In the genomic region with DNA sequence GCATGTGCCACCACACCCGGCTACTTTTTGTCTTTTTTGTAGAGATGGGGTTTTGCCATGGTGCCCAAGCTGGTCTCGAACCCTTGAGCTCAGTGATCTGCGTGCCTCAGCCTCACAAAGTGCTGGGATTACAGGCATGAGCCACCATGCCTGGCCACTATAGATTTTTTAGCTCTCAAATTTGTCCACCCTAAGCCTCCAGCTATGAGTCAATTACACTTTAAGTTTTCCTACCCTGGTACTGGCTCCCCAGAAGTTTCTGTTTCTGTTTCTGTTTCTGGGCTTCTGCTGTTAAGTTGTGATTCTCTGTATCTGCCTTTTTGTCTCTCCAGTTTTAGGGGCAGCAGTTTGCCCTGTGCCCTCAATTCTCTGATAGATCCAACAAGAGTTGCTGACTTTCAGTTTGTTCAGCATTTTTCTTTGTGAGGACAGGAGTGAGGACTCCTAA, we compare ENCODE assay signal across 1 cellular context.
TF ChIP-seq lines count a peak whose summit lies in the region.

No MANE protein-coding gene starts in this region.

TF ChIP-seq in GM12878, 131 proteins besides CTCF, POLR2A, EP300 and RAD21 (continued from another document and continues in another):
- TF ChIP-seq, protein P1, sequence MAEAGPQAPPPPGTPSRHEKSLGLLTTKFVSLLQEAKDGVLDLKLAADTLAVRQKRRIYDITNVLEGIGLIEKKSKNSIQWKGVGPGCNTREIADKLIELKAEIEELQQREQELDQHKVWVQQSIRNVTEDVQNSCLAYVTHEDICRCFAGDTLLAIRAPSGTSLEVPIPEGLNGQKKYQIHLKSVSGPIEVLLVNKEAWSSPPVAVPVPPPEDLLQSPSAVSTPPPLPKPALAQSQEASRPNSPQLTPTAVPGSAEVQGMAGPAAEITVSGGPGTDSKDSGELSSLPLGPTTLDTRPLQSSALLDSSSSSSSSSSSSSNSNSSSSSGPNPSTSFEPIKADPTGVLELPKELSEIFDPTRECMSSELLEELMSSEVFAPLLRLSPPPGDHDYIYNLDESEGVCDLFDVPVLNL (IDR thresholded peaks at IDR 0.05; ENCODE audit: low read depth, low read length): no peak
- TF ChIP-seq PML (IDR thresholded peaks at IDR 0.05; ENCODE audit: low read length) (no peak), SRF (IDR thresholded peaks at IDR 0.05; ENCODE audit: low read depth in 2 of 2, low read length in 2 of 2) (no peak), PAX5 (IDR thresholded peaks at IDR 0.05; ENCODE audit: borderline replicate concordance, low read depth, low read length) (no peak), ATF7 (IDR thresholded peaks at IDR 0.05; ENCODE audit: low read depth) (peak; percentile 34; the same call in 1 of the 2 replicates), STAT3 (IDR thresholded peaks at IDR 0.05; ENCODE audit: low read depth, low read length) (no peak), NFXL1 (IDR thresholded peaks at IDR 0.05; ENCODE audit: borderline replicate concordance) (no peak), SREBF2 (IDR thresholded peaks at IDR 0.05; ENCODE audit: low read length) (no peak), BMI1 (IDR thresholded peaks at IDR 0.05; ENCODE audit: borderline replicate concordance) (no peak), DPF2 (IDR thresholded peaks at IDR 0.05) (peak; percentile 63), MYC (IDR thresholded peaks at IDR 0.05; ENCODE audit: insufficient read depth, insufficient read length, insufficient replicate concordance, low read length, severe bottlenecking) (no peak), SMARCA5 (IDR thresholded peaks at IDR 0.05) (no peak), ZNF384 (IDR thresholded peaks at IDR 0.05; ENCODE audit: borderline replicate concordance, low read depth, low read length) (no peak), HDAC2 (IDR thresholded peaks at IDR 0.05) (no peak), ZNF622 (IDR thresholded peaks at IDR 0.05) (no peak), EED (IDR thresholded peaks at IDR 0.05; ENCODE audit: low read depth) (peak; percentile 52), WRNIP1 (IDR thresholded peaks at IDR 0.05; ENCODE audit: borderline replicate concordance, low read depth, low read length) (no peak), BHLHE40 (IDR thresholded peaks at IDR 0.05; ENCODE audit: borderline replicate concordance in 1 of 2, low read depth in 2 of 2, low read length in 1 of 2) (peak in 1 of 2 experiments; percentile 28; a peak in 1 of 4 replicates), CBFB (IDR thresholded peaks at IDR 0.05; ENCODE audit: low read depth) (no peak), SIN3A (IDR thresholded peaks at IDR 0.05; ENCODE audit: low read depth, low read length) (no peak), ZNF24 (IDR thresholded peaks at IDR 0.05) (no peak), NR2C2 (IDR thresholded peaks at IDR 0.05; ENCODE audit: borderline replicate concordance, control insufficient read depth, insufficient read length, low read depth) (no peak), MTA2 (IDR thresholded peaks at IDR 0.05; ENCODE audit: low read depth) (peak; percentile 35; the same call in 1 of the 2 replicates), HCFC1 (IDR thresholded peaks at IDR 0.05; ENCODE audit: low read length) (no peak), MYB (IDR thresholded peaks at IDR 0.05; ENCODE audit: borderline replicate concordance, low read depth, low read length) (no peak), TAF1 (IDR thresholded peaks at IDR 0.05; ENCODE audit: borderline replicate concordance, low read depth, low read length) (no peak), SMAD5 (IDR thresholded peaks at IDR 0.05; ENCODE audit: low read depth) (no peak), JUNB (IDR thresholded peaks at IDR 0.05) (peak; percentile 48; the same call in 1 of the 2 replicates), SP1 (IDR thresholded peaks at IDR 0.05; ENCODE audit: low read depth, low read length) (no peak), KAT2A (conservative IDR thresholded peaks at IDR 0.05; ENCODE audit: control insufficient read depth, low read depth, low read length) (no peak), NR2F1 (conservative IDR thresholded peaks at IDR 0.05) (no peak), FOXK2 (IDR thresholded peaks at IDR 0.05) (no peak), IKZF2 (IDR thresholded peaks at IDR 0.05) (peak; percentile 72 to 77; a peak in 3 of 4 replicates), BACH1 (IDR thresholded peaks at IDR 0.05; ENCODE audit: borderline replicate concordance) (no peak)
- TF ChIP-seq, protein P2, sequence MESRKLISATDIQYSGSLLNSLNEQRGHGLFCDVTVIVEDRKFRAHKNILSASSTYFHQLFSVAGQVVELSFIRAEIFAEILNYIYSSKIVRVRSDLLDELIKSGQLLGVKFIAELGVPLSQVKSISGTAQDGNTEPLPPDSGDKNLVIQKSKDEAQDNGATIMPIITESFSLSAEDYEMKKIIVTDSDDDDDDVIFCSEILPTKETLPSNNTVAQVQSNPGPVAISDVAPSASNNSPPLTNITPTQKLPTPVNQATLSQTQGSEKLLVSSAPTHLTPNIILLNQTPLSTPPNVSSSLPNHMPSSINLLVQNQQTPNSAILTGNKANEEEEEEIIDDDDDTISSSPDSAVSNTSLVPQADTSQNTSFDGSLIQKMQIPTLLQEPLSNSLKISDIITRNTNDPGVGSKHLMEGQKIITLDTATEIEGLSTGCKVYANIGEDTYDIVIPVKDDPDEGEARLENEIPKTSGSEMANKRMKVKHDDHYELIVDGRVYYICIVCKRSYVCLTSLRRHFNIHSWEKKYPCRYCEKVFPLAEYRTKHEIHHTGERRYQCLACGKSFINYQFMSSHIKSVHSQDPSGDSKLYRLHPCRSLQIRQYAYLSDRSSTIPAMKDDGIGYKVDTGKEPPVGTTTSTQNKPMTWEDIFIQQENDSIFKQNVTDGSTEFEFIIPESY (IDR thresholded peaks at IDR 0.05): no peak
- TF ChIP-seq, protein P3, sequence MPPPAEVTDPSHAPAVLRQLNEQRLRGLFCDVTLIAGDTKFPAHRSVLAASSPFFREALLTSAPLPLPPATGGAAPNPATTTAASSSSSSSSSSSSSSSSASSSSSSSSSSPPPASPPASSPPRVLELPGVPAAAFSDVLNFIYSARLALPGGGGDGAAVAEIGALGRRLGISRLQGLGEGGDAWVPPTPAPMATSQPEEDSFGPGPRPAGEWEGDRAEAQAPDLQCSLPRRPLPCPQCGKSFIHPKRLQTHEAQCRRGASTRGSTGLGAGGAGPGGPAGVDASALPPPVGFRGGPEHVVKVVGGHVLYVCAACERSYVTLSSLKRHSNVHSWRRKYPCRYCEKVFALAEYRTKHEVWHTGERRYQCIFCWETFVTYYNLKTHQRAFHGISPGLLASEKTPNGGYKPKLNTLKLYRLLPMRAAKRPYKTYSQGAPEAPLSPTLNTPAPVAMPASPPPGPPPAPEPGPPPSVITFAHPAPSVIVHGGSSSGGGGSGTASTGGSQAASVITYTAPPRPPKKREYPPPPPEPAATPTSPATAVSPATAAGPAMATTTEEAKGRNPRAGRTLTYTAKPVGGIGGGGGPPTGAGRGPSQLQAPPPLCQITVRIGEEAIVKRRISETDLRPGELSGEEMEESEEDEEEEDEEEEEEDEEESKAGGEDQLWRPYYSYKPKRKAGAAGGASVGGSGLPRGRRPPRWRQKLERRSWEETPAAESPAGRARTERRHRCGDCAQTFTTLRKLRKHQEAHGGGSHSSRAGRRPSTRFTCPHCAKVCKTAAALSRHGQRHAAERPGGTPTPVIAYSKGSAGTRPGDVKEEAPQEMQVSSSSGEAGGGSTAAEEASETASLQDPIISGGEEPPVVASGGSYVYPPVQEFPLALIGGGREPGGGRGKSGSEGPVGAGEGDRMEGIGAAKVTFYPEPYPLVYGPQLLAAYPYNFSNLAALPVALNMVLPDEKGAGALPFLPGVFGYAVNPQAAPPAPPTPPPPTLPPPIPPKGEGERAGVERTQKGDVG (CRISPR knock-in tag; IDR thresholded peaks at IDR 0.05): no peak
- TF ChIP-seq, protein P4, sequence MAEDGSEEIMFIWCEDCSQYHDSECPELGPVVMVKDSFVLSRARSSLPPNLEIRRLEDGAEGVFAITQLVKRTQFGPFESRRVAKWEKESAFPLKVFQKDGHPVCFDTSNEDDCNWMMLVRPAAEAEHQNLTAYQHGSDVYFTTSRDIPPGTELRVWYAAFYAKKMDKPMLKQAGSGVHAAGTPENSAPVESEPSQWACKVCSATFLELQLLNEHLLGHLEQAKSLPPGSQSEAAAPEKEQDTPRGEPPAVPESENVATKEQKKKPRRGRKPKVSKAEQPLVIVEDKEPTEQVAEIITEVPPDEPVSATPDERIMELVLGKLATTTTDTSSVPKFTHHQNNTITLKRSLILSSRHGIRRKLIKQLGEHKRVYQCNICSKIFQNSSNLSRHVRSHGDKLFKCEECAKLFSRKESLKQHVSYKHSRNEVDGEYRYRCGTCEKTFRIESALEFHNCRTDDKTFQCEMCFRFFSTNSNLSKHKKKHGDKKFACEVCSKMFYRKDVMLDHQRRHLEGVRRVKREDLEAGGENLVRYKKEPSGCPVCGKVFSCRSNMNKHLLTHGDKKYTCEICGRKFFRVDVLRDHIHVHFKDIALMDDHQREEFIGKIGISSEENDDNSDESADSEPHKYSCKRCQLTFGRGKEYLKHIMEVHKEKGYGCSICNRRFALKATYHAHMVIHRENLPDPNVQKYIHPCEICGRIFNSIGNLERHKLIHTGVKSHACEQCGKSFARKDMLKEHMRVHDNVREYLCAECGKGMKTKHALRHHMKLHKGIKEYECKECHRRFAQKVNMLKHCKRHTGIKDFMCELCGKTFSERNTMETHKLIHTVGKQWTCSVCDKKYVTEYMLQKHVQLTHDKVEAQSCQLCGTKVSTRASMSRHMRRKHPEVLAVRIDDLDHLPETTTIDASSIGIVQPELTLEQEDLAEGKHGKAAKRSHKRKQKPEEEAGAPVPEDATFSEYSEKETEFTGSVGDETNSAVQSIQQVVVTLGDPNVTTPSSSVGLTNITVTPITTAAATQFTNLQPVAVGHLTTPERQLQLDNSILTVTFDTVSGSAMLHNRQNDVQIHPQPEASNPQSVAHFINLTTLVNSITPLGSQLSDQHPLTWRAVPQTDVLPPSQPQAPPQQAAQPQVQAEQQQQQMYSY (CRISPR knock-in tag; IDR thresholded peaks at IDR 0.05): no peak
- TF ChIP-seq, protein P5, sequence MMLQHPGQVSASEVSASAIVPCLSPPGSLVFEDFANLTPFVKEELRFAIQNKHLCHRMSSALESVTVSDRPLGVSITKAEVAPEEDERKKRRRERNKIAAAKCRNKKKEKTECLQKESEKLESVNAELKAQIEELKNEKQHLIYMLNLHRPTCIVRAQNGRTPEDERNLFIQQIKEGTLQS (IDR thresholded peaks at IDR 0.05; ENCODE audit: borderline replicate concordance, extremely low read depth, low read depth, low read length): no peak
- TF ChIP-seq, protein P6, sequence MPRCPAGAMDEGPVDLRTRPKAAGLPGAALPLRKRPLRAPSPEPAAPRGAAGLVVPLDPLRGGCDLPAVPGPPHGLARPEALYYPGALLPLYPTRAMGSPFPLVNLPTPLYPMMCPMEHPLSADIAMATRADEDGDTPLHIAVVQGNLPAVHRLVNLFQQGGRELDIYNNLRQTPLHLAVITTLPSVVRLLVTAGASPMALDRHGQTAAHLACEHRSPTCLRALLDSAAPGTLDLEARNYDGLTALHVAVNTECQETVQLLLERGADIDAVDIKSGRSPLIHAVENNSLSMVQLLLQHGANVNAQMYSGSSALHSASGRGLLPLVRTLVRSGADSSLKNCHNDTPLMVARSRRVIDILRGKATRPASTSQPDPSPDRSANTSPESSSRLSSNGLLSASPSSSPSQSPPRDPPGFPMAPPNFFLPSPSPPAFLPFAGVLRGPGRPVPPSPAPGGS (IDR thresholded peaks at IDR 0.05; ENCODE audit: borderline replicate concordance, insufficient read depth, low read depth, low read length, poor library complexity, severe bottlenecking): no peak
- TF ChIP-seq, protein P7, sequence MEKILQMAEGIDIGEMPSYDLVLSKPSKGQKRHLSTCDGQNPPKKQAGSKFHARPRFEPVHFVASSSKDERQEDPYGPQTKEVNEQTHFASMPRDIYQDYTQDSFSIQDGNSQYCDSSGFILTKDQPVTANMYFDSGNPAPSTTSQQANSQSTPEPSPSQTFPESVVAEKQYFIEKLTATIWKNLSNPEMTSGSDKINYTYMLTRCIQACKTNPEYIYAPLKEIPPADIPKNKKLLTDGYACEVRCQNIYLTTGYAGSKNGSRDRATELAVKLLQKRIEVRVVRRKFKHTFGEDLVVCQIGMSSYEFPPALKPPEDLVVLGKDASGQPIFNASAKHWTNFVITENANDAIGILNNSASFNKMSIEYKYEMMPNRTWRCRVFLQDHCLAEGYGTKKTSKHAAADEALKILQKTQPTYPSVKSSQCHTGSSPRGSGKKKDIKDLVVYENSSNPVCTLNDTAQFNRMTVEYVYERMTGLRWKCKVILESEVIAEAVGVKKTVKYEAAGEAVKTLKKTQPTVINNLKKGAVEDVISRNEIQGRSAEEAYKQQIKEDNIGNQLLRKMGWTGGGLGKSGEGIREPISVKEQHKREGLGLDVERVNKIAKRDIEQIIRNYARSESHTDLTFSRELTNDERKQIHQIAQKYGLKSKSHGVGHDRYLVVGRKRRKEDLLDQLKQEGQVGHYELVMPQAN (conservative IDR thresholded peaks at IDR 0.05): no peak
- TF ChIP-seq, protein P8, sequence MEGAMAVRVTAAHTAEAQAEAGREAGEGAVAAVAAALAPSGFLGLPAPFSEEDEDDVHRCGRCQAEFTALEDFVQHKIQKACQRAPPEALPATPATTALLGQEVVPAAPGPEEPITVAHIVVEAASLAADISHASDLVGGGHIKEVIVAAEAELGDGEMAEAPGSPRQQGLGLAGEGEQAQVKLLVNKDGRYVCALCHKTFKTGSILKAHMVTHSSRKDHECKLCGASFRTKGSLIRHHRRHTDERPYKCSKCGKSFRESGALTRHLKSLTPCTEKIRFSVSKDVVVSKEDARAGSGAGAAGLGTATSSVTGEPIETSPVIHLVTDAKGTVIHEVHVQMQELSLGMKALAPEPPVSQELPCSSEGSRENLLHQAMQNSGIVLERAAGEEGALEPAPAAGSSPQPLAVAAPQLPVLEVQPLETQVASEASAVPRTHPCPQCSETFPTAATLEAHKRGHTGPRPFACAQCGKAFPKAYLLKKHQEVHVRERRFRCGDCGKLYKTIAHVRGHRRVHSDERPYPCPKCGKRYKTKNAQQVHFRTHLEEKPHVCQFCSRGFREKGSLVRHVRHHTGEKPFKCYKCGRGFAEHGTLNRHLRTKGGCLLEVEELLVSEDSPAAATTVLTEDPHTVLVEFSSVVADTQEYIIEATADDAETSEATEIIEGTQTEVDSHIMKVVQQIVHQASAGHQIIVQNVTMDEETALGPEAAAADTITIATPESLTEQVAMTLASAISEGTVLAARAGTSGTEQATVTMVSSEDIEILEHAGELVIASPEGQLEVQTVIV (IDR thresholded peaks at IDR 0.05; ENCODE audit: borderline replicate concordance, partially characterized antibody): no peak
- TF ChIP-seq, protein P9, sequence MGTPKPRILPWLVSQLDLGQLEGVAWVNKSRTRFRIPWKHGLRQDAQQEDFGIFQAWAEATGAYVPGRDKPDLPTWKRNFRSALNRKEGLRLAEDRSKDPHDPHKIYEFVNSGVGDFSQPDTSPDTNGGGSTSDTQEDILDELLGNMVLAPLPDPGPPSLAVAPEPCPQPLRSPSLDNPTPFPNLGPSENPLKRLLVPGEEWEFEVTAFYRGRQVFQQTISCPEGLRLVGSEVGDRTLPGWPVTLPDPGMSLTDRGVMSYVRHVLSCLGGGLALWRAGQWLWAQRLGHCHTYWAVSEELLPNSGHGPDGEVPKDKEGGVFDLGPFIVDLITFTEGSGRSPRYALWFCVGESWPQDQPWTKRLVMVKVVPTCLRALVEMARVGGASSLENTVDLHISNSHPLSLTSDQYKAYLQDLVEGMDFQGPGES (IDR thresholded peaks at IDR 0.05): no peak
- TF ChIP-seq, protein P10, sequence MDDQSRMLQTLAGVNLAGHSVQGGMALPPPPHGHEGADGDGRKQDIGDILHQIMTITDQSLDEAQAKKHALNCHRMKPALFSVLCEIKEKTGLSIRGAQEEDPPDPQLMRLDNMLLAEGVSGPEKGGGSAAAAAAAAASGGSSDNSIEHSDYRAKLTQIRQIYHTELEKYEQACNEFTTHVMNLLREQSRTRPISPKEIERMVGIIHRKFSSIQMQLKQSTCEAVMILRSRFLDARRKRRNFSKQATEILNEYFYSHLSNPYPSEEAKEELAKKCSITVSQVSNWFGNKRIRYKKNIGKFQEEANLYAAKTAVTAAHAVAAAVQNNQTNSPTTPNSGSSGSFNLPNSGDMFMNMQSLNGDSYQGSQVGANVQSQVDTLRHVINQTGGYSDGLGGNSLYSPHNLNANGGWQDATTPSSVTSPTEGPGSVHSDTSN (IDR thresholded peaks at IDR 0.05; ENCODE audit: insufficient replicate concordance, low read depth, low read length): no peak
